In the genomic region with DNA sequence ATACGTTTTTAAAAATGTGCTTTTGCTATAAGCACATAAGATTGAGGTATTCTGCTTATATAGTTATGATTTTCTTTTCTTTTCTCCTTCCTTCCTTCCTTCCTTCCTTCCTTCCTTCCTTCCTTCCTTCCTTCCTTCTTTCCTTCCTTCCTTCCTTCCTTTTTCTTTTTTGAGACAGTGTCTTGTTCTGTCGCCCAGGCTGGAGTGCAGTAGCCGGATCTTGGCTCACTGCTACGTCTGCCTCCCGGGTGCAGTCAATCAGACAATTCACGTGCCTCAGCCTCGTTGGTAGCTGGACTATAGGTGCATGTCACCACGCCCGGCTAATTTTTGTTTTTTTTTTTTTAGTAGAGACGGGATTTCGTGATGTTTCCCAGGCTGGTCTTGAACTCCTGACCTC, we compare ENCODE assay signal across 19 cellular contexts. TPM values are rescaled to one million over a fixed set of nuclear protein-coding genes. Genes with fewer than 3 reads are reported as not detected.
DNase-seq lines count a peak whose midpoint lies in the region; ATAC-seq, FAIRE-seq and TF ChIP-seq lines count a peak whose summit lies in the region.
"Had no signal": no experiment of that assay in that cellular context is flagged by ENCODE, and none has a peak within 500 bp of the region (broad histone marks: within the 10 kb centered on the region; RNA-seq: fewer than 3 reads in every experiment).

No MANE protein-coding gene starts in this region.

- H3K27me3 Mint-ChIP-seq in natural killer cell treated with Interleukin-12 subunit alpha and Interleukin-12 subunit beta and Interleukin-15 and Interleukin-18, amount 100 ng/mL, for 72 hours: no peaks in the 10 kb centered on the region
- no peaks in the 10 kb centered on the region for H3K27me3 Mint-ChIP-seq in natural killer cell (ENCODE audit: low read depth in 2 of 2)

- no peak for TF ChIP-seq CTCF in natural killer cell (IDR thresholded peaks at IDR 0.05)
- TF ChIP-seq CTCF in IMR-90 (conservative IDR thresholded peaks at IDR 0.05; ENCODE audit: low read depth, low read length): no peak
- TF ChIP-seq CTCF in GM12878 (IDR thresholded peaks at IDR 0.05 in 2 of 3, conservative IDR thresholded peaks at IDR 0.05 in 1 of 3; ENCODE audit: control insufficient read depth in 2 of 3, extremely low read depth in 1 of 3, insufficient read depth in 1 of 3, low read depth in 3 of 3, low read length in 3 of 3): no peak
- no peak for TF ChIP-seq CTCF in breast epithelium (IDR thresholded peaks at IDR 0.05)

- dilution Hi-C loops in IMR-90 (cut with HindIII; ENCODE audit: low sequenced_read_pairs, unreplicated experiment): no loop called here

- H2BK120ac ChIP-seq in IMR-90 (ENCODE audit: low read depth, low read length): no peak overlapping the region

- RAD21 ChIA-PET in GM12878 (lab: Charles Lee; ENCODE audit: unreplicated experiment): interaction anchor here (0.9 to 3.0 kb wide), 3 partner anchors 19 to 36 kb away, joined by 3 to 24 read pairs (median 5); no protein-coding TSS in a partner anchor

- DNase-seq in natural killer cell treated with Interleukin-12 subunit alpha and Interleukin-12 subunit beta and Interleukin-15 and Interleukin-18, amount 100 ng/mL, for 72 hours (ENCODE audit: low spot score): no peak
- DNase-seq in natural killer cell: no peak
- no peak for DNase-seq in IMR-90
- no peak for DNase-seq in GM12878 (ENCODE audit: low read depth, low spot score)
- no peak for DNase-seq in NCI-H2227 treated with DMSO at 0.1 percent for 48 hours (lab: John Stamatoyannopoulos, UW)
- DNase-seq in breast epithelium (ENCODE audit: low spot score in 2 of 2): no peak
- no peak for DNase-seq in retina
- no peak for DNase-seq in NCI-H510A treated with DMSO at 0.1 percent for 48 hours (lab: John Stamatoyannopoulos, UW)
- DNase-seq: DMS79 treated with DMSO at 0.1 percent for 48 hours, HCEC 1CT, KG1, MG63, NCI-H1105 treated with DMSO at 0.1 percent for 48 hours, NCI-H187, NCI-H82, Peyer's patch, Right ventricle myocardium superior had no signal

- no peak for FAIRE-seq in GM12878 (lab: Jason Lieb, UNC)
- FAIRE-seq: G401.6 had no signal

- H3K79me2 ChIP-seq in GM12878 (ENCODE audit: control insufficient read depth, insufficient read depth, low read length): no peaks in the 10 kb centered on the region

- no peaks in the 10 kb centered on the region for H3K79me1 ChIP-seq in IMR-90 (ENCODE audit: low read depth in 1 of 2, low read length in 2 of 2)

- H3K4me3 Mint-ChIP-seq in natural killer cell treated with Interleukin-12 subunit alpha and Interleukin-12 subunit beta and Interleukin-15 and Interleukin-18, amount 100 ng/mL, for 72 hours: peak overlapping the region; percentile 71
- no peak overlapping the region for H3K4me3 Mint-ChIP-seq in natural killer cell

- H3K4me2 ChIP-seq in IMR-90 (ENCODE audit: low read depth, low read length) (no peak overlapping the region), GM12878 (ENCODE audit: control insufficient read depth, insufficient read depth) (peak overlapping the region; percentile 21; the same call in 1 of the 2 replicates)

- H2BK5ac ChIP-seq in IMR-90 (ENCODE audit: low read depth, low read length, poor library complexity, severe bottlenecking): no peak overlapping the region

- H2AFZ ChIP-seq in IMR-90 (replicated peaks; ENCODE audit: low read length, poor library complexity) (no peak overlapping the region), GM12878 (ENCODE audit: control insufficient read depth, low read depth, low read length) (peak overlapping the region; percentile 60)

- H3K27ac Mint-ChIP-seq in natural killer cell treated with Interleukin-12 subunit alpha and Interleukin-12 subunit beta and Interleukin-15 and Interleukin-18, amount 100 ng/mL, for 72 hours: no peak overlapping the region
- H3K27ac Mint-ChIP-seq in natural killer cell: peak overlapping the region in 1 of 2 donors; percentile 47

- no peaks in the 10 kb centered on the region for H3K36me3 ChIP-seq in IMR-90 (ENCODE audit: control insufficient read depth, insufficient read depth, low read length)
- H3K36me3 ChIP-seq in GM12878 (ENCODE audit: control insufficient read depth in 2 of 2, insufficient read depth in 2 of 2, low read length in 1 of 2): no peaks in the 10 kb centered on the region
- no peaks in the 10 kb centered on the region for H3K36me3 ChIP-seq in breast epithelium
- H3K36me3 ChIP-seq: MG63, Peyer's patch had no signal

- TF ChIP-seq POLR2A in IMR-90 (IDR thresholded peaks at IDR 0.05; ENCODE audit: low read depth, low read length) (no peak), GM12878 (IDR thresholded peaks at IDR 0.05; ENCODE audit: low read depth, low read length) (no peak), breast epithelium (IDR thresholded peaks at IDR 0.05) (no peak)

- SMC1A ChIA-PET in GM12878 (lab: Charles Lee; ENCODE audit: uncharacterized antibody, unreplicated experiment): interaction anchor here (1.0 to 15.0 kb wide), 6 partner anchors 9 to 1284 kb away, joined by 3 to 237 read pairs (median 4); no protein-coding TSS in a partner anchor

- H3K9ac ChIP-seq in IMR-90 (ENCODE audit: low read depth, low read length) (no peak overlapping the region), GM12878 (ENCODE audit: control insufficient read depth, insufficient read depth, low read length) (no peak overlapping the region)

- H4K91ac ChIP-seq in IMR-90 (ENCODE audit: insufficient read depth, low read depth, low read length): no peak overlapping the region

- no peak overlapping the region for H4K5ac ChIP-seq in IMR-90 (ENCODE audit: low read depth, low read length)

- no peaks in the 10 kb centered on the region for H3K9me3 Mint-ChIP-seq in natural killer cell treated with Interleukin-12 subunit alpha and Interleukin-12 subunit beta and Interleukin-15 and Interleukin-18, amount 100 ng/mL, for 72 hours
- H3K9me3 Mint-ChIP-seq in natural killer cell: no peaks in the 10 kb centered on the region

- WGBS in IMR-90 (ENCODE audit: extremely low coverage in 2 of 2, insufficient read length in 1 of 2), 2 experiments: 100% methylated on average over 3 of the region's 11 CpGs; no CpG with 5 or more reads in 1 of the 2 experiments
- 0% methylated on average over 11 of the region's 11 CpGs for WGBS in GM12878 (ENCODE audit: insufficient coverage, insufficient replicate concordance, low lambda C conversion rate, missing lambda C conversion rate)

- no peak overlapping the region for H3K14ac ChIP-seq in IMR-90 (replicated peaks; ENCODE audit: low read depth, low read length)

- no peak for ATAC-seq in natural killer cell treated with Interleukin-12 subunit alpha and Interleukin-12 subunit beta and Interleukin-15 and Interleukin-18, amount 100 ng/mL, for 72 hours
- ATAC-seq in natural killer cell: no peak
- no peak for ATAC-seq in IMR-90 (ENCODE audit: low read depth)
- peak; percentile 65 for ATAC-seq in GM12878

- no peak overlapping the region for H2AK9ac ChIP-seq in IMR-90 (replicated peaks; ENCODE audit: low read depth, low read length, poor library complexity)

- TF ChIP-seq RAD21 in IMR-90 (IDR thresholded peaks at IDR 0.05; ENCODE audit: low read length) (no peak), GM12878 (IDR thresholded peaks at IDR 0.05; ENCODE audit: insufficient read depth, low read depth, low read length) (no peak)

- no peak overlapping the region for H2BK20ac ChIP-seq in IMR-90 (ENCODE audit: low read depth, low read length)

- H3K27ac ChIP-seq in IMR-90 (ENCODE audit: insufficient read depth, low read length) (no peak overlapping the region), GM12878 (ENCODE audit: control insufficient read depth, insufficient read depth) (no peak overlapping the region; the same call in 1 of the 2 replicates), breast epithelium (no peak overlapping the region)
- H3K27ac ChIP-seq: HL-60, Peyer's patch had no signal

- 0 out of 2 replicates have a peak overlapping the region, but pooled peaks have one; percentile 50 for H2AK5ac ChIP-seq in IMR-90 (ENCODE audit: low read depth, low read length)

- in situ Hi-C loops in IMR-90 (cut with MboI; ENCODE audit: low sequenced_read_pairs): no loop called here
- in situ Hi-C loops in GM12878 (cut with MboI): no loop called here

- no peak overlapping the region for H4K8ac ChIP-seq in IMR-90 (ENCODE audit: low read depth in 2 of 2, low read length in 2 of 2)

- H4K20me1 ChIP-seq in IMR-90 (ENCODE audit: insufficient read depth, low read length) (no peaks in the 10 kb centered on the region), GM12878 (ENCODE audit: control insufficient read depth, insufficient read depth) (no peaks in the 10 kb centered on the region)

- no peak for TF ChIP-seq EP300 in GM12878 (IDR thresholded peaks at IDR 0.05; ENCODE audit: borderline replicate concordance in 1 of 2, control insufficient read depth in 1 of 2, low read depth in 2 of 2, low read length in 2 of 2)

- POLR2A ChIA-PET in IMR-90 (lab: Charles Lee; ENCODE audit: unreplicated experiment) (no interaction called here), GM12878 (lab: Charles Lee) (no interaction called here)

- no peak overlapping the region for H3K4ac ChIP-seq in IMR-90 (ENCODE audit: low read depth, low read length)

- H3K23ac ChIP-seq in IMR-90 (ENCODE audit: low read depth, low read length): no peak overlapping the region

- H3K9me1 ChIP-seq in IMR-90 (ENCODE audit: insufficient read depth, low read length): no peaks in the 10 kb centered on the region

- CTCF ChIA-PET in IMR-90 (lab: Yijun Ruan, JAX) (no interaction called here), GM12878 (lab: Yijun Ruan, JAX) (interaction anchor here (0.6 to 16.7 kb wide), 3 partner anchors 15 to 92 kb away, joined by 3 to 304 read pairs (median 3); no protein-coding TSS in a partner anchor)

- H3K56ac ChIP-seq in IMR-90 (ENCODE audit: extremely low read depth, insufficient read depth, low read length): no peak overlapping the region

- no peaks in the 10 kb centered on the region for H3K4me1 ChIP-seq in IMR-90 (ENCODE audit: control insufficient read depth, insufficient read depth, low read length)
- H3K4me1 ChIP-seq in GM12878 (ENCODE audit: control insufficient read depth, insufficient read depth, low read length): peaks cover 10% of the 10 kb centered on the region
- H3K4me1 ChIP-seq in breast epithelium: no peaks in the 10 kb centered on the region
- H3K4me1 ChIP-seq: Peyer's patch had no signal

- H3K4me3 ChIP-seq in IMR-90 (ENCODE audit: insufficient read depth, low read depth, low read length): no peak overlapping the region
- no peak overlapping the region for H3K4me3 ChIP-seq in GM12878
- no peak overlapping the region for H3K4me3 ChIP-seq in breast epithelium
- H3K4me3 ChIP-seq: MG63, Peyer's patch had no signal

- peaks cover 12 to 19% of the 10 kb centered on the region in 2 donors for H3K4me1 Mint-ChIP-seq in natural killer cell treated with Interleukin-12 subunit alpha and Interleukin-12 subunit beta and Interleukin-15 and Interleukin-18, amount 100 ng/mL, for 72 hours (ENCODE audit: low read depth in 2 of 2)
- peaks cover 19% of the 10 kb centered on the region in 2 donors for H3K4me1 Mint-ChIP-seq in natural killer cell

- no peaks in the 10 kb centered on the region for H3K9me3 ChIP-seq in IMR-90 (ENCODE audit: control insufficient read depth, insufficient read depth, low read length)
- H3K9me3 ChIP-seq in GM12878 (replicated peaks; ENCODE audit: control insufficient read depth, insufficient read depth, low read length): no peaks in the 10 kb centered on the region; the same call in 2 of the 3 replicates
- H3K9me3 ChIP-seq in breast epithelium: no peaks in the 10 kb centered on the region
- H3K9me3 ChIP-seq: MG63, Peyer's patch had no signal

- H3K27me3 ChIP-seq in IMR-90 (ENCODE audit: control insufficient read depth, insufficient read depth, low read length) (no peaks in the 10 kb centered on the region), GM12878 (replicated peaks in 1 of 2; ENCODE audit: control insufficient read depth in 2 of 2, insufficient read depth in 2 of 2, low read length in 1 of 2) (no peaks in the 10 kb centered on the region), breast epithelium (no peaks in the 10 kb centered on the region)
- H3K27me3 ChIP-seq: MG63, Peyer's patch had no signal

- H2BK15ac ChIP-seq in IMR-90 (ENCODE audit: low read depth, low read length): no peak overlapping the region

- intact Hi-C loops in natural killer cell (cut with micrococcal nuclease): no loop called here
- intact Hi-C loops in IMR-90 (cut with micrococcal nuclease): loop anchor here (10.0 kb wide), 1 partner anchor 200 kb away; no protein-coding TSS in a partner anchor
- intact Hi-C loops in GM12878 (cut with micrococcal nuclease; ENCODE audit: unreplicated experiment): no loop called here
- intact Hi-C loops in breast epithelium (cut with DNase I; ENCODE audit: low total_unique reads): no loop called here

- H3K36me3 Mint-ChIP-seq in natural killer cell treated with Interleukin-12 subunit alpha and Interleukin-12 subunit beta and Interleukin-15 and Interleukin-18, amount 100 ng/mL, for 72 hours: no peaks in the 10 kb centered on the region
- no peaks in the 10 kb centered on the region for H3K36me3 Mint-ChIP-seq in natural killer cell

- no TSS peak for BruUV-seq in IMR-90 (replicated peaks; lab: Mats Ljungman, UMichigan)
- BruUV-seq in GM12878 (replicated peaks; lab: Mats Ljungman, UMichigan): no TSS peak

- H3K18ac ChIP-seq in IMR-90 (ENCODE audit: low read depth, low read length): no peak overlapping the region

RNA-seq across cellular contexts. Expression of a gene that starts 5.8 kb away (rescaled TPM):
- under 1 TPM; 0.14 to 0.50 TPM for total RNA-seq in natural killer cell treated with Interleukin-12 subunit alpha and Interleukin-12 subunit beta and Interleukin-15 and Interleukin-18, amount 100 ng/mL, for 72 hours
- total RNA-seq in natural killer cell: 1 to 10 TPM in 2 of 3 donors, under 1 TPM in 1; 0.56 to 1.5 (median 1.2) TPM
- 0.18 and 0.28 TPM in 2 replicates for total RNA-seq in IMR-90 (2012; rRNA removed)
- polyA plus RNA-seq in IMR-90 (2012; rRNA removed): 0.19 and 0.41 TPM in 2 replicates
- polyA plus RNA-seq in IMR-90 (2012; cell fraction: cytosol; rRNA removed): 0.38 and 0.88 TPM in 2 replicates
- polyA plus RNA-seq in IMR-90 (2012; cell fraction: nucleus; rRNA removed; ENCODE audit: low replicate concordance): 0.35 and 0.91 TPM in 2 replicates
- total RNA-seq in GM12878 (2013; cell fraction: nucleolus; rRNA removed): 2.5 and 2.9 TPM in 2 replicates
- total RNA-seq in GM12878 (2014; rRNA removed): 0.45 and 0.54 TPM in 2 replicates
- 0.51 and 0.58 TPM in 2 replicates for total RNA-seq in GM12878 (2014; rRNA removed; fragmentation: Illumina TruSeq; extraction: Trizol)
- 0.56 and 1.2 TPM in 2 replicates for total RNA-seq in GM12878 (2021)
- polyA plus RNA-seq in GM12878 (2011; ENCODE audit: low read depth): 0.21 TPM
- 1.5 and 2.7 TPM in 2 replicates for polyA plus RNA-seq in GM12878 (2011; rRNA removed)
- 0.25 and 0.74 TPM in 2 replicates for polyA plus RNA-seq in GM12878 (2011; cell fraction: cytosol; rRNA removed)
- polyA plus RNA-seq in GM12878 (2011; cell fraction: nucleus; rRNA removed): 2.4 and 2.8 TPM in 2 replicates
- polyA plus RNA-seq in GM12878 (2012): 0.53 and 1.00 TPM in 2 replicates
- polyA plus RNA-seq in GM12878 (2014; fragmentation: Illumina TruSeq; extraction: Trizol): 0.49 and 0.57 TPM in 2 replicates
- polyA plus RNA-seq in GM12878 (2014; fragmentation: Nextera tagmentation; extraction: Ambion mirVana): under 1 TPM; 0.19 to 0.55 TPM
- 0.36 and 0.47 TPM in 2 replicates for polyA plus RNA-seq in GM12878 (2014; rRNA removed)
- polyA plus RNA-seq in GM12878 (2016; fragmentation: Nextera tagmentation; extraction: Ambion mirVana): 1 to 10 TPM in 1 of 2 experiments, under 1 TPM in 1; 0.37 to 1.0 TPM
- polyA minus RNA-seq in GM12878 (2011; rRNA and poly(A)+ RNA removed): 2.7 TPM in 2 replicates
- 0.53 and 2.0 TPM in 2 replicates for polyA minus RNA-seq in GM12878 (2011; cell fraction: cytosol; rRNA and poly(A)+ RNA removed)
- polyA minus RNA-seq in GM12878 (2011; cell fraction: nucleus; rRNA and poly(A)+ RNA removed): 4.7 and 7.2 TPM in 2 replicates
- 1 to 10 TPM in 2 of 3 donors, under 1 TPM in 1; 0.48 to 7.3 (median 2.9) TPM for total RNA-seq in breast epithelium
